In the genomic region with DNA sequence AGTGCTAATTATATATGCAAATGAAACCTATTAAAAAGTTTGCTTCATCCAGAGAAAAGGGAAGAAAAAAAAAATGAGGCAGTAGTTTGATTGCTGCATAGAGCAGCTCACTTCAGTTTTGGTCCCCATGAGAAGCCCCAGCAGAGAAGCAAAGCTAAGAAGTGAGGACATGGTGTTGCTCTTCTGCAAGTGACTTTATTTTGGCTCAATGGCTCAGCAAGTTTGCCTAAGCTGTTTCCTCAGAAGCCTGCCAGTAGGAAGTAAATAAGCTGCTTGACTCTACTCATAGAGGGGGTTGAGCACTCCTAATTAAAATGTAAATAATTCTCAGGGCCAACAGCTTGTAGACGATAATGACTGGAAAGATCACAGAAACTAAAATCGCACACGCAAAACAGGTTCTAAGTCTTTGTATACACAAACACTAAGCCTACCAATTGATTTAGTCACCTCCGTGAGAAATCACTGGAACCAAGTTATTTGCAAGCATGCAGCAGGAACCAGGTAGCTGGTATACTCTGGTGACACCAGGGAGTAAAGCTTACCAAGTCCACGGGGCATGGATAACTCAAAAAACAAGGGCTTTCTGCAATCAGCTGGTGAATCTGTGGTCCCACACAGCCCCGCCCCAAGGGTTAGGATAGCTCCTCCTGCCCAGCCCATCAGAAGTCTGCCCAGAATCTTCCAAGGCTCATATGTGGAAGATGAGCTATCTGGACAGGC, we compare ENCODE assay signal across 8 cellular contexts.
DNase-seq lines count a peak whose midpoint lies in the region; ATAC-seq lines count a peak whose summit lies in the region.

No MANE protein-coding gene starts in this region.

- no peaks in the 10 kb centered on the region for H3K36me3 Mint-ChIP-seq in dendritic cell treated with granulocyte-macrophage colony-stimulating factor and Interleukin-4, amounts not matched to agents 40 ng/mL and 50 ng/mL, for 4 days (ENCODE audit: low read depth)

- no peak overlapping the region for H3K4me3 ChIP-seq in skin epidermis

- peak; percentile 8 for DNase-seq in COR-L47 (lab: John Stamatoyannopoulos, UW)
- DNase-seq in NCI-H1105 (lab: John Stamatoyannopoulos, UW), result peak; percentile 14
- DNase-seq in middle frontal gyrus (ENCODE audit: extremely low spot score, low spot score), result no peak
- no peak for DNase-seq in anterior cingulate cortex (lab: John Stamatoyannopoulos, UW)
- no peak for DNase-seq in glomerular visceral epithelial cell (ENCODE audit: extremely low spot score)

- peak overlapping the region; percentile 34 for H3K4me3 Mint-ChIP-seq in dendritic cell treated with granulocyte-macrophage colony-stimulating factor and Interleukin-4, amounts not matched to agents 40 ng/mL and 50 ng/mL, for 4 days

- intact Hi-C loops in dendritic cell treated with granulocyte-macrophage colony-stimulating factor and Interleukin-4, amounts not matched to agents 40 ng/mL and 50 ng/mL, for 4 days (cut with micrococcal nuclease), result loop anchor here (5.0 kb wide), 2 partner anchors 36 to 44 kb away; no protein-coding TSS in a partner anchor

- H3K9me3 Mint-ChIP-seq in dendritic cell treated with granulocyte-macrophage colony-stimulating factor and Interleukin-4, amounts not matched to agents 40 ng/mL and 50 ng/mL, for 4 days, result no peaks in the 10 kb centered on the region

- peaks cover 22% of the 10 kb centered on the region for H3K4me1 Mint-ChIP-seq in dendritic cell treated with granulocyte-macrophage colony-stimulating factor and Interleukin-4, amounts not matched to agents 40 ng/mL and 50 ng/mL, for 4 days (ENCODE audit: low read depth)

- H3K27ac ChIP-seq in skin epidermis, result peak overlapping the region in 18 of 21 experiments; percentile 8 to 82 (median 58)

- no peaks in the 10 kb centered on the region for H3K27me3 Mint-ChIP-seq in dendritic cell treated with granulocyte-macrophage colony-stimulating factor and Interleukin-4, amounts not matched to agents 40 ng/mL and 50 ng/mL, for 4 days

- peak overlapping the region; percentile 85 for H3K27ac Mint-ChIP-seq in dendritic cell treated with granulocyte-macrophage colony-stimulating factor and Interleukin-4, amounts not matched to agents 40 ng/mL and 50 ng/mL, for 4 days

- ATAC-seq in GM19397 (IDR thresholded peaks at IDR 0.05; ENCODE audit: unreplicated experiment), result peak; percentile 18

Comparison
In these comparisons a context has a peak if more than half of its experiments do, and no peak if none do; other contexts are left out.
1. DNase-seq: peak in COR-L47 (single experiment) and NCI-H1105 (single experiment); none in middle frontal gyrus (single experiment), anterior cingulate cortex (0 of 58) and glomerular visceral epithelial cell (single experiment).